In the genomic region with DNA sequence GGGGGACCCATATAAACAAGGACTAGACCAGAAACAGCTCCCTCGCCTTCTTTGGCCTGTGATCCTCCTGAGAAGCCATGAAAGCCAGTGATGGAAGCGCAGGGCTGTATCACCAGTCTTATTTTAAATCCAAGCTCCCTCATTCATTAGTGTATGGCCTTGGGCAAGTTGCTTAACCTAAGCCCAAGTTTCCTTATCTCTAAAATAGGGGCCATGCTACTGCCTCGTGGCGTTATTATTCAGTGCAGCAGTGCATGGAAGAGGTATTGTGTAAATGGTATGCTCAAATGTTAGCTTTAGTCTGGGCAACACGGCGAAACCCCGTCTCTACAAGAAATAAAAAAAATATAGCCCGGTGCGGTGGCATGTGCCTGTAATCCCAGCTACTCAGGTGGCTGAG, we compare ENCODE assay signal across 8 cellular contexts.
"Had no signal": no experiment of that assay in that cellular context is flagged by ENCODE, and none has a peak within 500 bp of the region (broad histone marks: within the 10 kb centered on the region; RNA-seq: fewer than 3 reads in every experiment).

No MANE protein-coding gene starts in this region.

- H2AFZ ChIP-seq: GM23338 had no signal

- DNase-seq: H9, HCEC 1CT, IMR-90 had no signal

- FAIRE-seq: H1, H54, HTR-8/SVneo, K562 had no signal

- ATAC-seq: GM23338, K562 had no signal

- H3K4me2 ChIP-seq: GM23338 had no signal

- H3K4me3 ChIP-seq: GM23338, K562 had no signal
